In genomic region chr6:11043961-11044711, GRCh38 we compare ENCODE assay signal across 1 cellular context.
TF ChIP-seq lines count a peak whose summit lies in the region.

TSS of gene ELOVL2 (minus strand) at chr6:11044305. CDS start at chr6:11044230, 75 bp downstream.

TF ChIP-seq in HepG2, 621 proteins besides CTCF, POLR2A, EP300 and RAD21 (continued from another document and continues in another):
- TF ChIP-seq, protein P1, sequence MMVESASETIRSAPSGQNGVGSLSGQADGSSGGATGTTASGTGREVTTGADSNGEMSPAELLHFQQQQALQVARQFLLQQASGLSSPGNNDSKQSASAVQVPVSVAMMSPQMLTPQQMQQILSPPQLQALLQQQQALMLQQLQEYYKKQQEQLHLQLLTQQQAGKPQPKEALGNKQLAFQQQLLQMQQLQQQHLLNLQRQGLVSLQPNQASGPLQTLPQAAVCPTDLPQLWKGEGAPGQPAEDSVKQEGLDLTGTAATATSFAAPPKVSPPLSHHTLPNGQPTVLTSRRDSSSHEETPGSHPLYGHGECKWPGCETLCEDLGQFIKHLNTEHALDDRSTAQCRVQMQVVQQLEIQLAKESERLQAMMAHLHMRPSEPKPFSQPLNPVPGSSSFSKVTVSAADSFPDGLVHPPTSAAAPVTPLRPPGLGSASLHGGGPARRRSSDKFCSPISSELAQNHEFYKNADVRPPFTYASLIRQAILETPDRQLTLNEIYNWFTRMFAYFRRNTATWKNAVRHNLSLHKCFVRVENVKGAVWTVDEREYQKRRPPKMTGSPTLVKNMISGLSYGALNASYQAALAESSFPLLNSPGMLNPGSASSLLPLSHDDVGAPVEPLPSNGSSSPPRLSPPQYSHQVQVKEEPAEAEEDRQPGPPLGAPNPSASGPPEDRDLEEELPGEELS (CRISPR knock-in tag; IDR thresholded peaks at IDR 0.05): peak; percentile 28; the same call in 1 of the 2 replicates
- TF ChIP-seq NFYC (CRISPR knock-in tag; IDR thresholded peaks at IDR 0.05) (no peak), RELA (CRISPR knock-in tag; IDR thresholded peaks at IDR 0.05) (no peak), ZFAT (CRISPR knock-in tag; conservative IDR thresholded peaks at IDR 0.05) (no peak; the same call in 1 of the 2 replicates), SCMH1 (CRISPR knock-in tag; IDR thresholded peaks at IDR 0.05; ENCODE audit: borderline replicate concordance) (no peak), ZBTB7A (CRISPR knock-in tag; IDR thresholded peaks at IDR 0.05) (peak; percentile 65), RBFOX2 (IDR thresholded peaks at IDR 0.05; ENCODE audit: low read depth, low read length) (peak; percentile 75), NFYB (CRISPR knock-in tag; IDR thresholded peaks at IDR 0.05) (no peak), SMARCC2 (IDR thresholded peaks at IDR 0.05) (no peak; the same call in 1 of the 2 replicates), MAZ (IDR thresholded peaks at IDR 0.05; ENCODE audit: borderline replicate concordance, low read depth, low read length) (peak; percentile 98), MAZ (CRISPR knock-in tag; IDR thresholded peaks at IDR 0.05; ENCODE audit: low read depth) (peak; percentile 99), ZFP36 (IDR thresholded peaks at IDR 0.05; ENCODE audit: borderline replicate concordance, low read depth, low read length, partially characterized antibody) (no peak), IKZF4 (CRISPR knock-in tag; IDR thresholded peaks at IDR 0.05; ENCODE audit: borderline replicate concordance, low read depth, not compliant biosample characterization) (no peak), PRDM15 (CRISPR knock-in tag; IDR thresholded peaks at IDR 0.05) (no peak), ZNF12 (CRISPR knock-in tag; IDR thresholded peaks at IDR 0.05) (no peak), ZFP36L1 (CRISPR knock-in tag; IDR thresholded peaks at IDR 0.05) (no peak), GATAD1 (CRISPR knock-in tag; IDR thresholded peaks at IDR 0.05) (peak; percentile 22; the same call in 1 of the 2 replicates), ZNF768 (CRISPR knock-in tag; IDR thresholded peaks at IDR 0.05) (no peak; the same call in 1 of the 2 replicates), ZBTB7B (CRISPR knock-in tag; IDR thresholded peaks at IDR 0.05) (0 out of 2 replicates have a peak, but pooled peaks have one; percentile 28), ZNF530 (CRISPR knock-in tag; IDR thresholded peaks at IDR 0.05; ENCODE audit: low read depth) (no peak), ZZZ3 (CRISPR knock-in tag; IDR thresholded peaks at IDR 0.05; ENCODE audit: borderline replicate concordance) (no peak), HES4 (CRISPR knock-in tag; IDR thresholded peaks at IDR 0.05; ENCODE audit: borderline replicate concordance) (peak; percentile 24; the same call in 1 of the 2 replicates), THAP7 (CRISPR knock-in tag; IDR thresholded peaks at IDR 0.05) (no peak), HNF4A (CRISPR knock-in tag; IDR thresholded peaks at IDR 0.05) (peak; percentile 24; the same call in 1 of the 2 replicates), NFIC (IDR thresholded peaks at IDR 0.05; ENCODE audit: low read length) (no peak), HNRNPLL (IDR thresholded peaks at IDR 0.05; ENCODE audit: low read depth, low read length, poor library complexity, severe bottlenecking) (peak; percentile 32), ZNF282 (IDR thresholded peaks at IDR 0.05; ENCODE audit: partially characterized antibody) (no peak), SNAI1 (CRISPR knock-in tag; IDR thresholded peaks at IDR 0.05; ENCODE audit: borderline replicate concordance) (no peak), ZBTB2 (CRISPR knock-in tag; IDR thresholded peaks at IDR 0.05; ENCODE audit: low read depth) (peak; percentile 75; the same call in 1 of the 2 replicates), SP4 (CRISPR knock-in tag; IDR thresholded peaks at IDR 0.05) (peak; percentile 91), ZNF225 (CRISPR knock-in tag; IDR thresholded peaks at IDR 0.05) (no peak), XRCC5 (optimal IDR thresholded peaks at IDR 0.05; ENCODE audit: low read length) (peak; percentile 87), KDM5B (CRISPR knock-in tag; IDR thresholded peaks at IDR 0.05; ENCODE audit: borderline replicate concordance) (0 out of 2 replicates have a peak, but pooled peaks have one; percentile 1), MATR3 (CRISPR knock-in tag; IDR thresholded peaks at IDR 0.05) (no peak), MEIS1 (CRISPR knock-in tag; IDR thresholded peaks at IDR 0.05; ENCODE audit: borderline replicate concordance) (no peak), ZNF224 (CRISPR knock-in tag; IDR thresholded peaks at IDR 0.05) (no peak), ZNF354B (CRISPR knock-in tag; IDR thresholded peaks at IDR 0.05) (no peak), BCL6 (CRISPR knock-in tag; IDR thresholded peaks at IDR 0.05) (peak; percentile 33)
- TF ChIP-seq, protein P2, sequence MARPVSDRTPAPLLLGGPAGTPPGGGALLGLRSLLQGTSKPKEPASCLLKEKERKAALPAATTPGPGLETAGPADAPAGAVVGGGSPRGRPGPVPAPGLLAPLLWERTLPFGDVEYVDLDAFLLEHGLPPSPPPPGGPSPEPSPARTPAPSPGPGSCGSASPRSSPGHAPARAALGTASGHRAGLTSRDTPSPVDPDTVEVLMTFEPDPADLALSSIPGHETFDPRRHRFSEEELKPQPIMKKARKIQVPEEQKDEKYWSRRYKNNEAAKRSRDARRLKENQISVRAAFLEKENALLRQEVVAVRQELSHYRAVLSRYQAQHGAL (CRISPR knock-in tag; IDR thresholded peaks at IDR 0.05; ENCODE audit: not compliant biosample characterization): no peak
- TF ChIP-seq, protein P3, sequence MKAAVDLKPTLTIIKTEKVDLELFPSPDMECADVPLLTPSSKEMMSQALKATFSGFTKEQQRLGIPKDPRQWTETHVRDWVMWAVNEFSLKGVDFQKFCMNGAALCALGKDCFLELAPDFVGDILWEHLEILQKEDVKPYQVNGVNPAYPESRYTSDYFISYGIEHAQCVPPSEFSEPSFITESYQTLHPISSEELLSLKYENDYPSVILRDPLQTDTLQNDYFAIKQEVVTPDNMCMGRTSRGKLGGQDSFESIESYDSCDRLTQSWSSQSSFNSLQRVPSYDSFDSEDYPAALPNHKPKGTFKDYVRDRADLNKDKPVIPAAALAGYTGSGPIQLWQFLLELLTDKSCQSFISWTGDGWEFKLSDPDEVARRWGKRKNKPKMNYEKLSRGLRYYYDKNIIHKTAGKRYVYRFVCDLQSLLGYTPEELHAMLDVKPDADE (CRISPR knock-in tag; IDR thresholded peaks at IDR 0.05): no peak
- TF ChIP-seq, protein P4, sequence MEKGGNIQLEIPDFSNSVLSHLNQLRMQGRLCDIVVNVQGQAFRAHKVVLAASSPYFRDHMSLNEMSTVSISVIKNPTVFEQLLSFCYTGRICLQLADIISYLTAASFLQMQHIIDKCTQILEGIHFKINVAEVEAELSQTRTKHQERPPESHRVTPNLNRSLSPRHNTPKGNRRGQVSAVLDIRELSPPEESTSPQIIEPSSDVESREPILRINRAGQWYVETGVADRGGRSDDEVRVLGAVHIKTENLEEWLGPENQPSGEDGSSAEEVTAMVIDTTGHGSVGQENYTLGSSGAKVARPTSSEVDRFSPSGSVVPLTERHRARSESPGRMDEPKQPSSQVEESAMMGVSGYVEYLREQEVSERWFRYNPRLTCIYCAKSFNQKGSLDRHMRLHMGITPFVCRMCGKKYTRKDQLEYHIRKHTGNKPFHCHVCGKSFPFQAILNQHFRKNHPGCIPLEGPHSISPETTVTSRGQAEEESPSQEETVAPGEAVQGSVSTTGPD (CRISPR knock-in tag; IDR thresholded peaks at IDR 0.05): no peak
- TF ChIP-seq, protein P5, sequence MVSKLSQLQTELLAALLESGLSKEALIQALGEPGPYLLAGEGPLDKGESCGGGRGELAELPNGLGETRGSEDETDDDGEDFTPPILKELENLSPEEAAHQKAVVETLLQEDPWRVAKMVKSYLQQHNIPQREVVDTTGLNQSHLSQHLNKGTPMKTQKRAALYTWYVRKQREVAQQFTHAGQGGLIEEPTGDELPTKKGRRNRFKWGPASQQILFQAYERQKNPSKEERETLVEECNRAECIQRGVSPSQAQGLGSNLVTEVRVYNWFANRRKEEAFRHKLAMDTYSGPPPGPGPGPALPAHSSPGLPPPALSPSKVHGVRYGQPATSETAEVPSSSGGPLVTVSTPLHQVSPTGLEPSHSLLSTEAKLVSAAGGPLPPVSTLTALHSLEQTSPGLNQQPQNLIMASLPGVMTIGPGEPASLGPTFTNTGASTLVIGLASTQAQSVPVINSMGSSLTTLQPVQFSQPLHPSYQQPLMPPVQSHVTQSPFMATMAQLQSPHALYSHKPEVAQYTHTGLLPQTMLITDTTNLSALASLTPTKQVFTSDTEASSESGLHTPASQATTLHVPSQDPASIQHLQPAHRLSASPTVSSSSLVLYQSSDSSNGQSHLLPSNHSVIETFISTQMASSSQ (IDR thresholded peaks at IDR 0.05; ENCODE audit: low read depth): no peak
- TF ChIP-seq, protein P5 (CRISPR knock-in tag; IDR thresholded peaks at IDR 0.05; ENCODE audit: borderline replicate concordance): peak; percentile 17; the same call in 1 of the 2 replicates
- TF ChIP-seq, protein P6, sequence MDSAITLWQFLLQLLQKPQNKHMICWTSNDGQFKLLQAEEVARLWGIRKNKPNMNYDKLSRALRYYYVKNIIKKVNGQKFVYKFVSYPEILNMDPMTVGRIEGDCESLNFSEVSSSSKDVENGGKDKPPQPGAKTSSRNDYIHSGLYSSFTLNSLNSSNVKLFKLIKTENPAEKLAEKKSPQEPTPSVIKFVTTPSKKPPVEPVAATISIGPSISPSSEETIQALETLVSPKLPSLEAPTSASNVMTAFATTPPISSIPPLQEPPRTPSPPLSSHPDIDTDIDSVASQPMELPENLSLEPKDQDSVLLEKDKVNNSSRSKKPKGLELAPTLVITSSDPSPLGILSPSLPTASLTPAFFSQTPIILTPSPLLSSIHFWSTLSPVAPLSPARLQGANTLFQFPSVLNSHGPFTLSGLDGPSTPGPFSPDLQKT (CRISPR knock-in tag; IDR thresholded peaks at IDR 0.05; ENCODE audit: borderline replicate concordance): no peak
- TF ChIP-seq, protein P7, sequence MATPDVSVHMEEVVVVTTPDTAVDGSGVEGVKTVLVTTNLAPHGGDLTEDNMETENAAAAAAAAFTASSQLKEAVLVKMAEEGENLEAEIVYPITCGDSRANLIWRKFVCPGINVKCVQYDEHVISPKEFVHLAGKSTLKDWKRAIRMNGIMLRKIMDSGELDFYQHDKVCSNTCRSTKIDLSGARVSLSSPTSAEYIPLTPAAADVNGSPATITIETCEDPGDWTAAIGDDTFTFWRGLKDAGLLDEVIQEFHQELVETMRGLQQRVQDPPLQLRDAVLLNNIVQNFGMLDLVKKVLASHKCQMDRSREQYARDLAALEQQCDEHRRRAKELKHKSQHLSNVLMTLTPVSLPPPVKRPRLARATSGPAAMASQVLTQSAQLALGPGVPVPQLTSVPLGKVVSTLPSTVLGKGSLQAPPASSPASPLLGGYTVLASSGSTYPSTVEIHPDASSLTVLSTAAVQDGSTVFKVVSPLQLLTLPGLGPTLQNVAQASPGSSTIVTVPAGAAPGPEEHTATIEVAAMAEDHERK (CRISPR knock-in tag; IDR thresholded peaks at IDR 0.05; ENCODE audit: low read depth): no peak
